1 cellular context compared by ENCODE assay signal in the genomic region with DNA sequence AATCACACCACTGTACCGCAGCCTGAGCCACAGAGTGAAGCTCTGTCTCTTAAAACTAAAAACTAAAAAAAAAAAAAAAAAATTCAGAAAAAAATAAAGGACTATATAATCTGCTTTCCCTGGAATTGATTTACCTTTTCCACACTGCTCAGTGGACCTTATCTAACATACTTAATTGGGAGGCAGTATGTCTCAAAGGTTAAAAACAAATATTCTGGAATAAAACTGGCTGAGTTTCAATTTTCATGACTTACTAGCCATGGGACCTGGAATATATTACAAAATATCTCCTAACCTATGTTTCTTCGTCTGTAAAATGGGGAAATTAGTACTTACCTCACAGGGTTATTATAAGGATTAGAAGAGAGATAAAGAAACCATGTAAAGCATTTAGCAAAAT.
A peak's percentile ranks its signal among the peaks of the same experiment; 100 is the strongest.
TF ChIP-seq lines count a peak whose summit lies in the region.

No MANE protein-coding gene starts in this region.

TF ChIP-seq in HEK293, 187 proteins besides CTCF, POLR2A, EP300 and RAD21 (continued from another document):
- TF ChIP-seq, protein P1, sequence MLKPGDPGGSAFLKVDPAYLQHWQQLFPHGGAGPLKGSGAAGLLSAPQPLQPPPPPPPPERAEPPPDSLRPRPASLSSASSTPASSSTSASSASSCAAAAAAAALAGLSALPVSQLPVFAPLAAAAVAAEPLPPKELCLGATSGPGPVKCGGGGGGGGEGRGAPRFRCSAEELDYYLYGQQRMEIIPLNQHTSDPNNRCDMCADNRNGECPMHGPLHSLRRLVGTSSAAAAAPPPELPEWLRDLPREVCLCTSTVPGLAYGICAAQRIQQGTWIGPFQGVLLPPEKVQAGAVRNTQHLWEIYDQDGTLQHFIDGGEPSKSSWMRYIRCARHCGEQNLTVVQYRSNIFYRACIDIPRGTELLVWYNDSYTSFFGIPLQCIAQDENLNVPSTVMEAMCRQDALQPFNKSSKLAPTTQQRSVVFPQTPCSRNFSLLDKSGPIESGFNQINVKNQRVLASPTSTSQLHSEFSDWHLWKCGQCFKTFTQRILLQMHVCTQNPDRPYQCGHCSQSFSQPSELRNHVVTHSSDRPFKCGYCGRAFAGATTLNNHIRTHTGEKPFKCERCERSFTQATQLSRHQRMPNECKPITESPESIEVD (tag by site-specific recombination; IDR thresholded peaks at IDR 0.05): peak; percentile 65
